Comparison of ENCODE assay signal across 8 cellular contexts in genomic region chr10:30784896-30785605, GRCh38.
A peak's percentile ranks its signal among the peaks of the same experiment; 100 is the strongest.
DNase-seq lines count a peak whose midpoint lies in the region; ATAC-seq and TF ChIP-seq lines count a peak whose summit lies in the region.

No MANE protein-coding gene starts in this region.

- H3K4me3 ChIP-seq in ectodermal cell (ENCODE audit: insufficient read depth, low read depth, low read length) (peak overlapping the region; percentile 50), liver (ENCODE audit: low read depth in 1 of 3, low read length in 3 of 3) (peak overlapping the region; percentile 74 to 88 (median 86))

- TF ChIP-seq CTCF in liver (IDR thresholded peaks at IDR 0.05; ENCODE audit: low read depth, low read length, missing input control): no peak

- ATAC-seq in GM21447 (IDR thresholded peaks at IDR 0.05; ENCODE audit: unreplicated experiment): no peak

- H3K27me3 ChIP-seq in ectodermal cell (ENCODE audit: control insufficient read depth, insufficient read depth, low read length, poor library complexity, severe bottlenecking) (no peaks in the 10 kb centered on the region), liver (ENCODE audit: control insufficient read depth in 4 of 4, insufficient read depth in 4 of 4, low read length in 3 of 4) (no peaks in the 10 kb centered on the region)

- WGBS in ectodermal cell, 2 experiments: 0 to 1% methylated on average over 63 of the region's 63 CpGs
- 6% methylated on average over 63 of the region's 63 CpGs for WGBS in liver

- DNase-seq in EH (ENCODE audit: low read depth) (peak; percentile 72), Kasumi-1 (lab: John Stamatoyannopoulos, UW) (peak; percentile 42 to 55), KG1 (lab: John Stamatoyannopoulos, UW) (no peak)
- peak; percentile 21 to 22 for DNase-seq in activated CD4-positive, alpha-beta T cell treated with anti-CD3 and anti-CD28 coated beads for 4 hours
- DNase-seq in stimulated activated CD4-positive, alpha-beta T cell treated with anti-CD3 and anti-CD28 coated beads, Interleukin-4, amount 100 ng/mL, for 24 hours: peak; percentile 12

- H3K4me1 ChIP-seq in ectodermal cell (ENCODE audit: control insufficient read depth, insufficient read depth, low read length): no peaks in the 10 kb centered on the region
- H3K4me1 ChIP-seq in liver (ENCODE audit: control insufficient read depth in 4 of 4, insufficient read depth in 4 of 4, low read length in 3 of 4): peaks cover 4 to 7% (median 6%) of the 10 kb centered on the region in 4 donors

- H3K27ac ChIP-seq in ectodermal cell (ENCODE audit: insufficient read depth, low read depth, low read length, poor library complexity, severe bottlenecking): peak overlapping the region; percentile 83
- H3K27ac ChIP-seq in liver (ENCODE audit: low read depth in 1 of 2, low read length in 2 of 2): peak overlapping the region; percentile 90 to 94

- peak in 1 of 2 donors; percentile 63 for TF ChIP-seq RAD21 in liver (IDR thresholded peaks at IDR 0.05)

- peak overlapping the region; percentile 5 to 43 for H3K9ac ChIP-seq in liver (ENCODE audit: low read depth in 1 of 2, low read length in 2 of 2)

- H3K9me3 ChIP-seq in ectodermal cell (ENCODE audit: control insufficient read depth, low read length) (no peaks in the 10 kb centered on the region), liver (ENCODE audit: control insufficient read depth in 4 of 4, low read length in 3 of 4) (no peaks in the 10 kb centered on the region)

- no peaks in the 10 kb centered on the region for H3K36me3 ChIP-seq in ectodermal cell (ENCODE audit: control insufficient read depth, insufficient read depth, low read length)
- no peaks in the 10 kb centered on the region for H3K36me3 ChIP-seq in liver (ENCODE audit: control insufficient read depth in 4 of 4, insufficient read depth in 3 of 4, low read depth in 1 of 4, low read length in 3 of 4)

TF ChIP-seq in liver, 16 proteins besides CTCF, POLR2A, EP300 and RAD21:
- TF ChIP-seq SP1 (IDR thresholded peaks at IDR 0.05): no peak
- TF ChIP-seq GABPA (IDR thresholded peaks at IDR 0.05 in 1 of 2, conservative IDR thresholded peaks at IDR 0.05 in 1 of 2): no peak
- TF ChIP-seq, protein P1, sequence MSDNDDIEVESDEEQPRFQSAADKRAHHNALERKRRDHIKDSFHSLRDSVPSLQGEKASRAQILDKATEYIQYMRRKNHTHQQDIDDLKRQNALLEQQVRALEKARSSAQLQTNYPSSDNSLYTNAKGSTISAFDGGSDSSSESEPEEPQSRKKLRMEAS (IDR thresholded peaks at IDR 0.05): no peak
- no peak for TF ChIP-seq JUND (IDR thresholded peaks at IDR 0.05)
- TF ChIP-seq TAF1 (conservative IDR thresholded peaks at IDR 0.05): no peak
- TF ChIP-seq FOXA1 (IDR thresholded peaks at IDR 0.05): no peak
- no peak for TF ChIP-seq HNF4G (IDR thresholded peaks at IDR 0.05)
- no peak for TF ChIP-seq YY1 (IDR thresholded peaks at IDR 0.05)
- TF ChIP-seq NR2F2 (IDR thresholded peaks at IDR 0.05): no peak
- TF ChIP-seq HNF4A (conservative IDR thresholded peaks at IDR 0.05): no peak
- no peak for TF ChIP-seq RXRA (IDR thresholded peaks at IDR 0.05)
- TF ChIP-seq EGR1 (IDR thresholded peaks at IDR 0.05; ENCODE audit: low read depth in 2 of 2): no peak
- TF ChIP-seq, protein P2, sequence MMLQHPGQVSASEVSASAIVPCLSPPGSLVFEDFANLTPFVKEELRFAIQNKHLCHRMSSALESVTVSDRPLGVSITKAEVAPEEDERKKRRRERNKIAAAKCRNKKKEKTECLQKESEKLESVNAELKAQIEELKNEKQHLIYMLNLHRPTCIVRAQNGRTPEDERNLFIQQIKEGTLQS (IDR thresholded peaks at IDR 0.05): no peak
- no peak for TF ChIP-seq ZBTB33 (IDR thresholded peaks at IDR 0.05)
- no peak for TF ChIP-seq FOXA2 (IDR thresholded peaks at IDR 0.05)
